ENCODE assay signal across 20 cellular contexts in the genomic region with DNA sequence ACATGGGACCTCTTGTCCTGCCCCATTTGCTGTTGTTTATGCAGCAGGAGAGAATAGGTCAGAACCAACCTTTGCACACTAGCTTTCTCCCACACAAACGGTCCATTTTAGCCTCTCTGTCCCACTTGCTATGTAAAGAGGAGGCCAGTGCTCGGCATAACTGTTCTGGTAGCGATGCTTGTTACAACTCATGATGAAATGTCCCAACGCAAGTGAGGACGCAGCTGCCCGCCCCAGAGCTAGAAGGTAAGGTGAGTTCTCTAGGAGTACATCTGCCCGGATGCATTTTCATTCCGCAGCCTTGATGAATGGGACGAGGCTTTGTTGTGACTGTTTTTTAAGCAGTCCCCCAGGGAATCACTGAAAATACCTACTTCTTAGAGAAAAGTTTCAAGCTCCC. TPM values are rescaled to one million over a fixed set of nuclear protein-coding genes. Genes with fewer than 3 reads are reported as not detected.
A peak's percentile ranks its signal among the peaks of the same experiment; 100 is the strongest.
DNase-seq lines count a peak whose midpoint lies in the region; ATAC-seq and TF ChIP-seq lines count a peak whose summit lies in the region.
"Had no signal": no experiment of that assay in that cellular context is flagged by ENCODE, and none has a peak within 500 bp of the region (broad histone marks: within the 10 kb centered on the region; RNA-seq: fewer than 3 reads in every experiment).

No MANE protein-coding gene starts in this region.

- no peak overlapping the region for H3K27ac Mint-ChIP-seq in activated CD8-positive, alpha-beta T cell treated with anti-CD3 and anti-CD28 coated beads, Interleukin-2, amount 10 ng/mL, durations not matched to agents 7 days and 5 days
- H3K27ac Mint-ChIP-seq in activated CD8-positive, alpha-beta T cell treated with anti-CD3 and anti-CD28 coated beads for 36 hours: no peak overlapping the region
- H3K27ac Mint-ChIP-seq: B cell; CD4-positive, CD25-positive, alpha-beta regulatory T cell; CD8-positive, alpha-beta T cell; GM23338; H9 had no signal

- intact Hi-C loops in activated CD8-positive, alpha-beta T cell treated with anti-CD3 and anti-CD28 coated beads for 36 hours (cut with micrococcal nuclease): no loop called here
- intact Hi-C loops in colonic mucosa (cut with DNase I): no loop called here
- intact Hi-C loops in upper lobe of right lung (cut with DNase I): no loop called here

- H3K4me3 ChIP-seq in coronary artery (no peak overlapping the region), gastroesophageal sphincter (no peak overlapping the region), colonic mucosa (no peak overlapping the region), upper lobe of right lung (no peak overlapping the region)
- H3K4me3 ChIP-seq: BLaER1, GM23338 had no signal

- H3K36me3 Mint-ChIP-seq in activated CD8-positive, alpha-beta T cell treated with anti-CD3 and anti-CD28 coated beads, Interleukin-2, amount 10 ng/mL, durations not matched to agents 7 days and 5 days (ENCODE audit: low read depth): no peaks in the 10 kb centered on the region
- H3K36me3 Mint-ChIP-seq in activated CD8-positive, alpha-beta T cell treated with anti-CD3 and anti-CD28 coated beads for 36 hours (ENCODE audit: low read depth): no peaks in the 10 kb centered on the region
- H3K36me3 Mint-ChIP-seq: CD4-positive, CD25-positive, alpha-beta regulatory T cell; CD8-positive, alpha-beta T cell had no signal

- WGBS in gastroesophageal sphincter (ENCODE audit: low coverage in 1 of 2), 2 donors: 64% methylated on average over 6 of the region's 9 CpGs; no CpG with 5 or more reads in 1 of the 2 donors

- DNase-seq in activated CD8-positive, alpha-beta T cell treated with anti-CD3 and anti-CD28 coated beads, Interleukin-2, amount 10 ng/mL, durations not matched to agents 7 days and 5 days: peak; percentile 15
- DNase-seq in activated CD8-positive, alpha-beta T cell treated with anti-CD3 and anti-CD28 coated beads for 36 hours: no peak
- DNase-seq in coronary artery (ENCODE audit: low spot score) (peak; percentile 33), mucosa of gallbladder (ENCODE audit: low spot score) (peak; percentile 6), colonic mucosa (no peak), upper lobe of right lung (no peak)
- DNase-seq: Caco-2; CD4-positive, CD25-positive, alpha-beta regulatory T cell; DMS153; DND-41; H9 had no signal

- peaks cover 14% of the 10 kb centered on the region for H3K27me3 Mint-ChIP-seq in activated CD8-positive, alpha-beta T cell treated with anti-CD3 and anti-CD28 coated beads, Interleukin-2, amount 10 ng/mL, durations not matched to agents 7 days and 5 days (ENCODE audit: low read depth)
- peaks cover 14% of the 10 kb centered on the region for H3K27me3 Mint-ChIP-seq in activated CD8-positive, alpha-beta T cell treated with anti-CD3 and anti-CD28 coated beads for 36 hours

- POLR2A ChIA-PET in activated CD8-positive, alpha-beta T cell treated with anti-CD3 and anti-CD28 coated beads, Interleukin-2, amount 10 ng/mL, durations not matched to agents 7 days and 5 days (lab: Charles Lee): no interaction called here
- POLR2A ChIA-PET in activated CD8-positive, alpha-beta T cell treated with anti-CD3 and anti-CD28 coated beads for 36 hours (lab: Charles Lee): interaction anchor here (0.7 kb wide), 1 partner anchor 65 kb away, joined by 3 read pairs; no protein-coding TSS in a partner anchor

- H3K36me3 ChIP-seq in gastroesophageal sphincter (peaks cover 0 to 38% of the 10 kb centered on the region in 2 donors), colonic mucosa (no peaks in the 10 kb centered on the region), upper lobe of right lung (no peaks in the 10 kb centered on the region)
- H3K36me3 ChIP-seq: BLaER1 had no signal

- no peak overlapping the region for H3K4me3 Mint-ChIP-seq in activated CD8-positive, alpha-beta T cell treated with anti-CD3 and anti-CD28 coated beads, Interleukin-2, amount 10 ng/mL, durations not matched to agents 7 days and 5 days
- no peak overlapping the region for H3K4me3 Mint-ChIP-seq in activated CD8-positive, alpha-beta T cell treated with anti-CD3 and anti-CD28 coated beads for 36 hours
- H3K4me3 Mint-ChIP-seq: B cell; CD4-positive, CD25-positive, alpha-beta regulatory T cell; CD8-positive, alpha-beta T cell; GM23338; H9 had no signal

- TF ChIP-seq POLR2A in gastroesophageal sphincter (IDR thresholded peaks at IDR 0.05): no peak

- no peaks in the 10 kb centered on the region for H3K9me3 Mint-ChIP-seq in activated CD8-positive, alpha-beta T cell treated with anti-CD3 and anti-CD28 coated beads, Interleukin-2, amount 10 ng/mL, durations not matched to agents 7 days and 5 days (ENCODE audit: insufficient read depth)
- no peaks in the 10 kb centered on the region for H3K9me3 Mint-ChIP-seq in activated CD8-positive, alpha-beta T cell treated with anti-CD3 and anti-CD28 coated beads for 36 hours
- H3K9me3 Mint-ChIP-seq: CD8-positive, alpha-beta T cell; GM23338; H9 had no signal

- CTCF ChIA-PET in activated CD8-positive, alpha-beta T cell treated with anti-CD3 and anti-CD28 coated beads, Interleukin-2, amount 10 ng/mL, durations not matched to agents 7 days and 5 days (lab: Charles Lee): no interaction called here
- CTCF ChIA-PET in activated CD8-positive, alpha-beta T cell treated with anti-CD3 and anti-CD28 coated beads for 36 hours (lab: Charles Lee): no interaction called here

- H3K27me3 ChIP-seq in gastroesophageal sphincter (no peaks in the 10 kb centered on the region), colonic mucosa (no peaks in the 10 kb centered on the region), upper lobe of right lung (no peaks in the 10 kb centered on the region)
- H3K27me3 ChIP-seq: BLaER1 had no signal

- no peak overlapping the region for H3K9ac ChIP-seq in colonic mucosa (ENCODE audit: low read depth in 2 of 2, low read length in 2 of 2)
- H3K9ac ChIP-seq: BLaER1 had no signal

- TF ChIP-seq EP300 in gastroesophageal sphincter (IDR thresholded peaks at IDR 0.05): no peak

- H3K9me3 ChIP-seq in gastroesophageal sphincter: no peaks in the 10 kb centered on the region
- no peaks in the 10 kb centered on the region for H3K9me3 ChIP-seq in colonic mucosa
- no peaks in the 10 kb centered on the region for H3K9me3 ChIP-seq in upper lobe of right lung
- H3K9me3 ChIP-seq: BLaER1, Caco-2 had no signal

- H3K27ac ChIP-seq in coronary artery: no peak overlapping the region
- peak overlapping the region in 3 of 4 donors; percentile 9 to 43 (median 41) for H3K27ac ChIP-seq in gastroesophageal sphincter
- H3K27ac ChIP-seq in colonic mucosa: no peak overlapping the region
- H3K27ac ChIP-seq in upper lobe of right lung: no peak overlapping the region
- H3K27ac ChIP-seq: 22Rv1, BLaER1, C4-2B had no signal

- no peak for TF ChIP-seq CTCF in activated CD8-positive, alpha-beta T cell treated with anti-CD3 and anti-CD28 coated beads for 36 hours (IDR thresholded peaks at IDR 0.05)
- TF ChIP-seq CTCF in coronary artery (IDR thresholded peaks at IDR 0.05) (no peak), gastroesophageal sphincter (IDR thresholded peaks at IDR 0.05) (no peak), colonic mucosa (IDR thresholded peaks at IDR 0.05) (no peak), upper lobe of right lung (IDR thresholded peaks at IDR 0.05) (no peak)

- no peak for ATAC-seq in activated CD8-positive, alpha-beta T cell treated with anti-CD3 and anti-CD28 coated beads, Interleukin-2, amount 10 ng/mL, durations not matched to agents 7 days and 5 days
- no peak for ATAC-seq in activated CD8-positive, alpha-beta T cell treated with anti-CD3 and anti-CD28 coated beads for 36 hours
- ATAC-seq in gastroesophageal sphincter (no peak), HG02623 (IDR thresholded peaks at IDR 0.05; ENCODE audit: unreplicated experiment) (no peak), upper lobe of right lung (no peak)
- ATAC-seq: CD8-positive, alpha-beta T cell; GM23338; HCT116 had no signal

- H3K4me1 ChIP-seq in gastroesophageal sphincter (peaks cover 8 to 74% (median 19%) of the 10 kb centered on the region in 3 donors), colonic mucosa (no peaks in the 10 kb centered on the region), upper lobe of right lung (peaks cover 10% of the 10 kb centered on the region)
- H3K4me1 ChIP-seq: Caco-2 had no signal

- peaks cover 3% of the 10 kb centered on the region for H3K4me1 Mint-ChIP-seq in activated CD8-positive, alpha-beta T cell treated with anti-CD3 and anti-CD28 coated beads, Interleukin-2, amount 10 ng/mL, durations not matched to agents 7 days and 5 days (ENCODE audit: low read depth)
- peaks cover 2% of the 10 kb centered on the region for H3K4me1 Mint-ChIP-seq in activated CD8-positive, alpha-beta T cell treated with anti-CD3 and anti-CD28 coated beads for 36 hours (ENCODE audit: low read depth)

RNA-seq across cellular contexts. Expression of gene S1PR3, which starts 14.1 kb away (rescaled TPM):
- total RNA-seq in activated CD8-positive, alpha-beta T cell treated with anti-CD3 and anti-CD28 coated beads, Interleukin-2, amount 10 ng/mL, durations not matched to agents 7 days and 5 days: not detected
- total RNA-seq in activated CD8-positive, alpha-beta T cell treated with anti-CD3 and anti-CD28 coated beads for 36 hours: under 1 TPM; 0.36 to 0.58 TPM
- 100 to 1,000 TPM in 3 of 4 donors, 10 to 100 TPM in 1; 77.9 to 351 (median 167) TPM for total RNA-seq in gastroesophageal sphincter
- total RNA-seq in mucosa of gallbladder: 36.4 TPM
- 1 to 10 TPM in 1 of 2 donors, under 1 TPM in 1; 0.67 to 3.2 TPM for total RNA-seq in colonic mucosa
- total RNA-seq in upper lobe of right lung: 10.2 TPM
- total RNA-seq: B cell; CD4-positive, CD25-positive, alpha-beta regulatory T cell had no signal

Comparison
In these comparisons a context has a peak if more than half of its experiments do, and no peak if none do; other contexts are left out.
1. DNase-seq: peak in activated CD8-positive, alpha-beta T cell treated with anti-CD3 and anti-CD28 coated beads, Interleukin-2, amount 10 ng/mL, durations not matched to agents 7 days and 5 days (single experiment), coronary artery (single experiment) and mucosa of gallbladder (single experiment); none in activated CD8-positive, alpha-beta T cell treated with anti-CD3 and anti-CD28 coated beads for 36 hours (single experiment), colonic mucosa (single experiment) and upper lobe of right lung (single experiment).
2. H3K27ac ChIP-seq: peak in gastroesophageal sphincter (3 of 4); none in coronary artery (0 of 2), colonic mucosa (single experiment) and upper lobe of right lung (single experiment).